In genomic region chr16:81473561-81473960, GRCh38 we compare ENCODE assay signal across 12 cellular contexts. TPM values are rescaled to one million over a fixed set of nuclear protein-coding genes. Genes with fewer than 3 reads are reported as not detected.
DNase-seq lines count a peak whose midpoint lies in the region; ATAC-seq, FAIRE-seq and TF ChIP-seq lines count a peak whose summit lies in the region.
"Had no signal": no experiment of that assay in that cellular context is flagged by ENCODE, and none has a peak within 500 bp of the region (broad histone marks: within the 10 kb centered on the region; RNA-seq: fewer than 3 reads in every experiment).

No MANE protein-coding gene starts in this region.

- DNase-seq in activated T-cell treated with anti-CD3 and anti-CD28 coated beads, Interleukin-2, amount 50 U/mL, for 72 hours: no peak
- no peak for DNase-seq in activated T-cell treated with anti-CD3 and anti-CD28 coated beads, Interleukin-2, amount 50 U/mL, for 1 hour
- no peak for DNase-seq in effector memory CD8-positive, alpha-beta T cell
- DNase-seq in memory B cell (ENCODE audit: low spot score in 2 of 2): no peak
- DNase-seq in type B pancreatic cell (ENCODE audit: extremely low spot score, unreplicated experiment): no peak
- no peak for DNase-seq in frontal cortex (ENCODE audit: low spot score in 2 of 2)
- DNase-seq: Karpas-422, NCI-H1694, NCI-H82, T-helper 9 cell had no signal

- no peak overlapping the region for H3K4me3 Mint-ChIP-seq in activated T-cell treated with anti-CD3 and anti-CD28 coated beads, Interleukin-2, amount 50 U/mL, for 72 hours
- no peak overlapping the region for H3K4me3 Mint-ChIP-seq in effector memory CD8-positive, alpha-beta T cell
- H3K4me3 Mint-ChIP-seq in memory B cell (no peak overlapping the region), type B pancreatic cell (no peak overlapping the region)

- H3K36me3 Mint-ChIP-seq in activated T-cell treated with anti-CD3 and anti-CD28 coated beads, Interleukin-2, amount 50 U/mL, for 72 hours (ENCODE audit: insufficient read depth in 2 of 2): peaks cover 3 to 9% of the 10 kb centered on the region in 2 donors
- H3K36me3 Mint-ChIP-seq in effector memory CD8-positive, alpha-beta T cell (ENCODE audit: insufficient read depth): peaks cover 58% of the 10 kb centered on the region
- peaks cover 15% of the 10 kb centered on the region for H3K36me3 Mint-ChIP-seq in memory B cell
- H3K36me3 Mint-ChIP-seq in type B pancreatic cell: peaks cover 17% of the 10 kb centered on the region

- peaks cover 72% of the 10 kb centered on the region for H3K4me1 Mint-ChIP-seq in activated T-cell treated with anti-CD3 and anti-CD28 coated beads, Interleukin-2, amount 50 U/mL, for 72 hours (ENCODE audit: low read depth)
- H3K4me1 Mint-ChIP-seq in effector memory CD8-positive, alpha-beta T cell (ENCODE audit: low read depth in 2 of 2): peaks cover 84% of the 10 kb centered on the region in 2 donors
- H3K4me1 Mint-ChIP-seq in memory B cell (peaks cover 72% of the 10 kb centered on the region), type B pancreatic cell (ENCODE audit: unreplicated experiment) (peaks cover 42% of the 10 kb centered on the region)

- peak overlapping the region; percentile 22 for H3K27ac Mint-ChIP-seq in activated T-cell treated with anti-CD3 and anti-CD28 coated beads, Interleukin-2, amount 50 U/mL, for 72 hours
- peak overlapping the region; percentile 83 to 94 for H3K27ac Mint-ChIP-seq in effector memory CD8-positive, alpha-beta T cell
- H3K27ac Mint-ChIP-seq in memory B cell (peak overlapping the region; percentile 18), type B pancreatic cell (peak overlapping the region; percentile 29)

- no peak for FAIRE-seq in frontal cortex (lab: Jason Lieb, UNC)

- no peaks in the 10 kb centered on the region for H3K9me3 Mint-ChIP-seq in activated T-cell treated with anti-CD3 and anti-CD28 coated beads, Interleukin-2, amount 50 U/mL, for 72 hours
- H3K9me3 Mint-ChIP-seq in effector memory CD8-positive, alpha-beta T cell: no peaks in the 10 kb centered on the region
- H3K9me3 Mint-ChIP-seq in memory B cell (no peaks in the 10 kb centered on the region), type B pancreatic cell (no peaks in the 10 kb centered on the region)

- H3K27me3 Mint-ChIP-seq in activated T-cell treated with anti-CD3 and anti-CD28 coated beads, Interleukin-2, amount 50 U/mL, for 72 hours (ENCODE audit: low read depth): no peaks in the 10 kb centered on the region
- H3K27me3 Mint-ChIP-seq in effector memory CD8-positive, alpha-beta T cell: no peaks in the 10 kb centered on the region
- H3K27me3 Mint-ChIP-seq in memory B cell (no peaks in the 10 kb centered on the region), type B pancreatic cell (no peaks in the 10 kb centered on the region)

- ATAC-seq in activated T-cell treated with anti-CD3 and anti-CD28 coated beads, Interleukin-2, amount 50 U/mL, for 72 hours (replicated peaks in 1 of 2): no peak
- no peak for ATAC-seq in effector memory CD8-positive, alpha-beta T cell (replicated peaks)
- ATAC-seq in memory B cell (ENCODE audit: low read depth) (no peak), GM18907 (IDR thresholded peaks at IDR 0.05; ENCODE audit: unreplicated experiment) (no peak), HG03571 (IDR thresholded peaks at IDR 0.05; ENCODE audit: unreplicated experiment) (no peak)

- no peak for TF ChIP-seq CTCF in type B pancreatic cell (conservative IDR thresholded peaks at IDR 0.05)

RNA-seq across cellular contexts. Expression of gene CMIP, which starts 29.0 kb away (rescaled TPM):
- total RNA-seq in activated T-cell treated with anti-CD3 and anti-CD28 coated beads, Interleukin-2, amount 50 U/mL, for 72 hours: 10 to 100 TPM; 53.1 to 59.0 TPM
- total RNA-seq in type B pancreatic cell (ENCODE audit: low replicate concordance) (46.6 and 51.4 TPM in 2 replicates), frontal cortex (18.8 TPM)

Comparison
In these comparisons a context has a peak if more than half of its experiments do, and no peak if none do; other contexts are left out.
1. H3K27ac Mint-ChIP-seq: peak in every context shown above with its lines; median percentile 88 in effector memory CD8-positive, alpha-beta T cell; 29 in type B pancreatic cell; 22 in activated T-cell treated with anti-CD3 and anti-CD28 coated beads, Interleukin-2, amount 50 U/mL, for 72 hours; 18 in memory B cell.